15 cellular contexts compared by ENCODE assay signal in the genomic region with DNA sequence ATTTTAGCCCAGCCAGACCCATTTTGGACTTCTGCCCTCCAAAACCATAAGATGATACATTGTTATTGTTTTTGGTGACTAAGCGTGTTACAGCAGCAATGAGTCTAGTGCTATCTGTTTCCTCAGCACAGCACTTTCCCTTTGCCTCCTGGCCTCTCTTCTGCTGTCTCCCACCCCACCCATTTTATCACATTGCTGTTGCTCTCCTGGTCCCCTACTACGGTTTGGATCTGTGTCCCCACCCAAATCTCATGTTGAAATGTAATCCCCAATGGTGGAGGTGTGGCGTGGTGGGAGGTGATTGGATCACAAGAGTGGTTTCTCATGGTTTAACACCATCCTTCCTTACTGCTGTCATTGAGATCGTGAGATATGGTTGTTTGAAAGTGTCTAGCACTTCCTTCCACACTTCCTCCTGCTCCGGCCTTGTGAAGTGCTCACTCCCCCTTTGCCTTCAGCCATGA. TPM values are rescaled to one million over a fixed set of nuclear protein-coding genes. Genes with fewer than 3 reads are reported as not detected.
DNase-seq lines count a peak whose midpoint lies in the region; ATAC-seq, FAIRE-seq and TF ChIP-seq lines count a peak whose summit lies in the region.
"Had no signal": no experiment of that assay in that cellular context is flagged by ENCODE, and none has a peak within 500 bp of the region (broad histone marks: within the 10 kb centered on the region; RNA-seq: fewer than 3 reads in every experiment).

No MANE protein-coding gene starts in this region.

- no peak overlapping the region for H3K27ac ChIP-seq in astrocyte (ENCODE audit: low read depth, low read length)
- no peak overlapping the region for H3K27ac ChIP-seq in caudate nucleus (ENCODE audit: low read depth, low read length)
- H3K27ac ChIP-seq: epithelial cell of prostate, lower lobe of right lung, neural progenitor cell, skin epidermis, WERI-Rb-1 had no signal

- H4K20me1 ChIP-seq in astrocyte (ENCODE audit: insufficient read depth, low read length), result no peaks in the 10 kb centered on the region

- no peak overlapping the region for H3K9ac ChIP-seq in astrocyte (ENCODE audit: low read length)
- H3K9ac ChIP-seq: neural progenitor cell had no signal

- TF ChIP-seq CTCF in astrocyte (IDR thresholded peaks at IDR 0.05; ENCODE audit: insufficient read depth, low read depth, low read length) (no peak), foreskin fibroblast (IDR thresholded peaks at IDR 0.05; ENCODE audit: low read depth, low read length) (no peak)

- peaks cover 2% of the 10 kb centered on the region for H3K36me3 Mint-ChIP-seq in astrocyte (ENCODE audit: low read depth, unreplicated experiment)
- H3K36me3 Mint-ChIP-seq: neural progenitor cell had no signal

- H3K4me1 Mint-ChIP-seq in astrocyte (ENCODE audit: low read depth, unreplicated experiment), result no peaks in the 10 kb centered on the region

- H3K36me3 ChIP-seq in astrocyte (ENCODE audit: insufficient read depth, low read length), result no peaks in the 10 kb centered on the region
- H3K36me3 ChIP-seq: lower lobe of right lung, neural progenitor cell, WERI-Rb-1 had no signal

- H3K4me1 ChIP-seq in astrocyte (ENCODE audit: insufficient read depth, low read length), result peaks cover 4% of the 10 kb centered on the region
- H3K4me1 ChIP-seq: lower lobe of right lung had no signal

- no peak overlapping the region for H2AFZ ChIP-seq in astrocyte (ENCODE audit: low read depth, low read length)
- H2AFZ ChIP-seq: neural progenitor cell had no signal

- H3K27ac Mint-ChIP-seq in astrocyte (ENCODE audit: unreplicated experiment), result no peak overlapping the region
- H3K27ac Mint-ChIP-seq: neural progenitor cell had no signal

- ATAC-seq in GM21526 (IDR thresholded peaks at IDR 0.05; ENCODE audit: low FRiP score, unreplicated experiment), result no peak
- ATAC-seq: lower lobe of right lung, SK-N-SH treated with all-trans-retinoic acid at 6 μM for 48 hours had no signal

- H3K4me3 ChIP-seq in astrocyte (ENCODE audit: insufficient read depth, low read depth, low read length), result no peak overlapping the region
- H3K4me3 ChIP-seq in foreskin fibroblast (ENCODE audit: low read depth in 1 of 2, low read length in 2 of 2), result no peak overlapping the region
- H3K4me3 ChIP-seq: lower lobe of right lung, neural progenitor cell, skin epidermis had no signal

- peaks cover 7% of the 10 kb centered on the region for H3K27me3 ChIP-seq in astrocyte (ENCODE audit: insufficient read depth, low read length)
- H3K27me3 ChIP-seq: neural progenitor cell had no signal

- H3K4me2 ChIP-seq in astrocyte (ENCODE audit: low read length), result no peak overlapping the region
- H3K4me2 ChIP-seq: neural progenitor cell had no signal

- no peaks in the 10 kb centered on the region for H3K79me2 ChIP-seq in astrocyte (ENCODE audit: insufficient read depth, low read length)

- no peaks in the 10 kb centered on the region for H3K9me3 ChIP-seq in astrocyte (ENCODE audit: insufficient read depth, low read depth, low read length)
- H3K9me3 ChIP-seq: lower lobe of right lung had no signal

- FAIRE-seq in astrocyte (lab: Jason Lieb, UNC), result no peak

- H3K27me3 Mint-ChIP-seq in astrocyte (ENCODE audit: low read depth, unreplicated experiment), result peaks cover 35% of the 10 kb centered on the region

- H3K9me3 Mint-ChIP-seq in astrocyte (ENCODE audit: unreplicated experiment), result peaks cover 10% of the 10 kb centered on the region

- H3K4me3 Mint-ChIP-seq in astrocyte (ENCODE audit: unreplicated experiment), result no peak overlapping the region
- H3K4me3 Mint-ChIP-seq: neural progenitor cell had no signal

- DNase-seq in AG08396 (ENCODE audit: low spot score), result peak; percentile 40
- peak; percentile 19 for DNase-seq in HS-5 (ENCODE audit: low read depth)
- peak; percentile 67 for DNase-seq in astrocyte (ENCODE audit: low read depth)
- peak; percentile 43 to 63 for DNase-seq in foreskin fibroblast
- no peak for DNase-seq in NCI-H510A (lab: John Stamatoyannopoulos, UW)
- DNase-seq in superior temporal gyrus (ENCODE audit: extremely low spot score), result no peak
- no peak for DNase-seq in caudate nucleus (lab: John Stamatoyannopoulos, UW)
- DNase-seq: activated naive CD4-positive, alpha-beta T cell; lower lobe of right lung; WERI-Rb-1 had no signal

RNA-seq across cellular contexts. Expression of gene CD82, which starts 59.8 kb away (rescaled TPM):
- total RNA-seq in astrocyte, result 74.5 and 90.6 TPM in 2 replicates

Comparison
In these comparisons a context has a peak if more than half of its experiments do, and no peak if none do; other contexts are left out.
1. DNase-seq: peak in AG08396 (single experiment), HS-5 (single experiment), astrocyte (single experiment) and foreskin fibroblast (2 of 2); none in NCI-H510A (single experiment), superior temporal gyrus (single experiment) and caudate nucleus (0 of 61).